Comparison of ENCODE assay signal across 8 cellular contexts in genomic region chr14:50047274-50047676, GRCh38.
DNase-seq lines count a peak whose midpoint lies in the region; ATAC-seq and TF ChIP-seq lines count a peak whose summit lies in the region.

No MANE protein-coding gene starts in this region.

- H3K9me3 Mint-ChIP-seq in CD8-positive, alpha-beta memory T cell: no peaks in the 10 kb centered on the region
- peaks cover 4% of the 10 kb centered on the region for H3K9me3 Mint-ChIP-seq in stimulated activated memory B cell treated with anti-CD40 and anti-IgM and Interleukin-4, amounts not matched to agents 10 μg/mL and 1 μg/mL and 100 μg/mL, for 72 hours

- H3K4me3 ChIP-seq in CD8-positive, alpha-beta memory T cell (ENCODE audit: low read length): no peak overlapping the region

- peak overlapping the region; percentile 37 to 92 (median 80) for H3K27ac Mint-ChIP-seq in CD8-positive, alpha-beta memory T cell
- H3K27ac Mint-ChIP-seq in stimulated activated memory B cell treated with anti-CD40 and anti-IgM and Interleukin-4, amounts not matched to agents 10 μg/mL and 1 μg/mL and 100 μg/mL, for 72 hours: peak overlapping the region; percentile 96

- H3K4me3 Mint-ChIP-seq in CD8-positive, alpha-beta memory T cell: no peak overlapping the region
- peak overlapping the region; percentile 62 for H3K4me3 Mint-ChIP-seq in stimulated activated memory B cell treated with anti-CD40 and anti-IgM and Interleukin-4, amounts not matched to agents 10 μg/mL and 1 μg/mL and 100 μg/mL, for 72 hours

- no peak for TF ChIP-seq POLR2A in erythroblast (IDR thresholded peaks at IDR 0.05; ENCODE audit: low read length)

- no peaks in the 10 kb centered on the region for H3K9me3 ChIP-seq in CD8-positive, alpha-beta memory T cell (ENCODE audit: low read length)

- H3K4me1 Mint-ChIP-seq in CD8-positive, alpha-beta memory T cell: peaks cover 44 to 62% (median 55%) of the 10 kb centered on the region in 3 donors
- peaks cover 48% of the 10 kb centered on the region for H3K4me1 Mint-ChIP-seq in stimulated activated memory B cell treated with anti-CD40 and anti-IgM and Interleukin-4, amounts not matched to agents 10 μg/mL and 1 μg/mL and 100 μg/mL, for 72 hours

- peaks cover 9 to 19% (median 12%) of the 10 kb centered on the region in 3 donors for H3K36me3 Mint-ChIP-seq in CD8-positive, alpha-beta memory T cell
- peaks cover 41% of the 10 kb centered on the region for H3K36me3 Mint-ChIP-seq in stimulated activated memory B cell treated with anti-CD40 and anti-IgM and Interleukin-4, amounts not matched to agents 10 μg/mL and 1 μg/mL and 100 μg/mL, for 72 hours

- CTCF ChIA-PET in CD8-positive, alpha-beta memory T cell (lab: Charles Lee): interaction anchor here (0.7 to 2.0 kb wide), 4 partner anchors 15 to 185 kb away, joined by 3 to 4 read pairs (median 4); no protein-coding TSS in a partner anchor

- H3K27ac ChIP-seq in CD8-positive, alpha-beta memory T cell (ENCODE audit: low read depth, low read length): no peak overlapping the region

- peaks cover 39% of the 10 kb centered on the region for H3K4me1 ChIP-seq in CD8-positive, alpha-beta memory T cell (ENCODE audit: insufficient read depth, low read length)

- no peaks in the 10 kb centered on the region for H3K27me3 ChIP-seq in CD8-positive, alpha-beta memory T cell (ENCODE audit: insufficient read depth, low read length, poor library complexity, severe bottlenecking)

- POLR2A ChIA-PET in CD8-positive, alpha-beta memory T cell (lab: Charles Lee): interaction anchor here (0.6 to 4.3 kb wide), 3 partner anchors 11 to 45 kb away, joined by 3 to 29 read pairs (median 3); no protein-coding TSS in a partner anchor

- no peaks in the 10 kb centered on the region for H3K27me3 Mint-ChIP-seq in CD8-positive, alpha-beta memory T cell
- no peaks in the 10 kb centered on the region for H3K27me3 Mint-ChIP-seq in stimulated activated memory B cell treated with anti-CD40 and anti-IgM and Interleukin-4, amounts not matched to agents 10 μg/mL and 1 μg/mL and 100 μg/mL, for 72 hours

- no peaks in the 10 kb centered on the region for H3K36me3 ChIP-seq in CD8-positive, alpha-beta memory T cell (ENCODE audit: insufficient read depth, low read length)

- no peak for DNase-seq in CD8-positive, alpha-beta memory T cell
- DNase-seq in dermis blood vessel endothelial cell (peak; percentile 59), NCI-H1092 (lab: John Stamatoyannopoulos, UW) (no peak), medulla oblongata (ENCODE audit: extremely low spot score) (no peak), erythroblast (lab: John Stamatoyannopoulos, UW) (no peak)

- peak; percentile 76 for ATAC-seq in GM19438 (IDR thresholded peaks at IDR 0.05; ENCODE audit: low read depth, unreplicated experiment)
- peak; percentile 68 for ATAC-seq in HG03520 (IDR thresholded peaks at IDR 0.05; ENCODE audit: unreplicated experiment)
- peak; percentile 97 for ATAC-seq in stimulated activated memory B cell treated with anti-CD40 and anti-IgM and Interleukin-4, amounts not matched to agents 10 μg/mL and 1 μg/mL and 100 μg/mL, for 72 hours
